In genomic region chr16:75111514-75112280, GRCh38 we compare ENCODE assay signal across 9 cellular contexts. TPM values are rescaled to one million over a fixed set of nuclear protein-coding genes. Genes with fewer than 3 reads are reported as not detected.
DNase-seq lines count a peak whose midpoint lies in the region; ATAC-seq, FAIRE-seq and TF ChIP-seq lines count a peak whose summit lies in the region.
"Had no signal": no experiment of that assay in that cellular context is flagged by ENCODE, and none has a peak within 500 bp of the region (broad histone marks: within the 10 kb centered on the region; RNA-seq: fewer than 3 reads in every experiment).

No MANE protein-coding gene starts in this region.

- H3K4ac ChIP-seq in IMR-90 (ENCODE audit: low read depth, low read length): no peak overlapping the region

- no peak overlapping the region for H3K9ac ChIP-seq in IMR-90 (ENCODE audit: low read depth, low read length)

- peaks cover 4 to 35% of the 10 kb centered on the region in 2 experiments; a peak in 3 of 4 replicates for H3K79me1 ChIP-seq in IMR-90 (ENCODE audit: low read depth in 1 of 2, low read length in 2 of 2)

- no peaks in the 10 kb centered on the region for H3K9me3 ChIP-seq in IMR-90 (ENCODE audit: control insufficient read depth, insufficient read depth, low read length)
- H3K9me3 ChIP-seq in sigmoid colon: no peaks in the 10 kb centered on the region

- FAIRE-seq in frontal cortex (lab: Jason Lieb, UNC): no peak

- H3K27ac ChIP-seq in IMR-90 (ENCODE audit: insufficient read depth, low read length): no peak overlapping the region
- peak overlapping the region in 55 of 59 donors; percentile 28 to 95 (median 86) for H3K27ac ChIP-seq in dorsolateral prefrontal cortex
- H3K27ac ChIP-seq in sigmoid colon: peak overlapping the region; percentile 77 to 92 (median 88)

- peak overlapping the region; percentile 74 for H2AK9ac ChIP-seq in IMR-90 (replicated peaks; ENCODE audit: low read depth, low read length, poor library complexity)

- no peak for TF ChIP-seq RAD21 in IMR-90 (IDR thresholded peaks at IDR 0.05; ENCODE audit: low read length)

- no peak overlapping the region for H2BK5ac ChIP-seq in IMR-90 (ENCODE audit: low read depth, low read length, poor library complexity, severe bottlenecking)

- no peak overlapping the region for H4K8ac ChIP-seq in IMR-90 (ENCODE audit: low read depth in 2 of 2, low read length in 2 of 2)

- H3K36me3 ChIP-seq in IMR-90 (ENCODE audit: control insufficient read depth, insufficient read depth, low read length): no peaks in the 10 kb centered on the region; the same call in 1 of the 2 replicates
- H3K36me3 ChIP-seq in sigmoid colon: no peaks in the 10 kb centered on the region

- BruUV-seq in IMR-90 (replicated peaks; lab: Mats Ljungman, UMichigan): no TSS peak

- H3K4me2 ChIP-seq in IMR-90 (ENCODE audit: low read depth, low read length): no peak overlapping the region

- peaks cover 34% of the 10 kb centered on the region for H3K4me1 ChIP-seq in IMR-90 (ENCODE audit: control insufficient read depth, insufficient read depth, low read length)
- peaks cover 0 to 78% (median 59%) of the 10 kb centered on the region in 4 donors for H3K4me1 ChIP-seq in sigmoid colon

- H3K14ac ChIP-seq in IMR-90 (replicated peaks; ENCODE audit: low read depth, low read length): no peak overlapping the region

- peak overlapping the region; percentile 80 for H2AFZ ChIP-seq in IMR-90 (replicated peaks; ENCODE audit: low read length, poor library complexity)

- dilution Hi-C loops in IMR-90 (cut with HindIII; ENCODE audit: low sequenced_read_pairs, unreplicated experiment): no loop called here

- H2BK20ac ChIP-seq in IMR-90 (ENCODE audit: low read depth, low read length): no peak overlapping the region

- CTCF ChIA-PET in IMR-90 (lab: Yijun Ruan, JAX): interaction anchor here (0.6 to 1.9 kb wide), 18 partner anchors 8 to 249 kb away, joined by 3 to 15 read pairs (median 5); partner anchors contain the start of gene ZNRF1

- H3K27me3 ChIP-seq in IMR-90 (ENCODE audit: control insufficient read depth, insufficient read depth, low read length) (no peaks in the 10 kb centered on the region), dorsolateral prefrontal cortex (no peaks in the 10 kb centered on the region), sigmoid colon (no peaks in the 10 kb centered on the region)

- H4K5ac ChIP-seq in IMR-90 (ENCODE audit: low read depth, low read length): no peak overlapping the region

- ATAC-seq in GM19023 (IDR thresholded peaks at IDR 0.05; ENCODE audit: unreplicated experiment) (peak; percentile 12), IMR-90 (ENCODE audit: low read depth) (peak; percentile 1; the same call in 1 of the 2 replicates), GM18861 (IDR thresholded peaks at IDR 0.05; ENCODE audit: unreplicated experiment) (no peak)

- no peak overlapping the region for H2BK15ac ChIP-seq in IMR-90 (ENCODE audit: low read depth, low read length)

- peaks cover 10% of the 10 kb centered on the region for H4K20me1 ChIP-seq in IMR-90 (ENCODE audit: insufficient read depth, low read length)

- no peak overlapping the region for H3K4me3 ChIP-seq in IMR-90 (ENCODE audit: insufficient read depth, low read depth, low read length)
- peak overlapping the region in 33 of 59 donors; percentile 37 to 69 (median 51) for H3K4me3 ChIP-seq in dorsolateral prefrontal cortex
- H3K4me3 ChIP-seq in sigmoid colon: peak overlapping the region in 1 of 4 donors; percentile 36

- DNase-seq in IMR-90 (no peak), dorsolateral prefrontal cortex (no peak), sigmoid colon (no peak), frontal cortex (ENCODE audit: low spot score in 2 of 2) (no peak), NCI-H187 (lab: John Stamatoyannopoulos, UW) (no peak), mucosa of gallbladder (ENCODE audit: low spot score) (no peak)
- DNase-seq: cortex of kidney had no signal

- 0 out of 2 replicates have a peak overlapping the region, but pooled peaks have one; percentile 7 for H2AK5ac ChIP-seq in IMR-90 (ENCODE audit: low read depth, low read length)

- no peak overlapping the region for H3K23ac ChIP-seq in IMR-90 (ENCODE audit: low read depth, low read length)

- no peak overlapping the region for H2BK120ac ChIP-seq in IMR-90 (ENCODE audit: low read depth, low read length)

- POLR2A ChIA-PET in IMR-90 (lab: Charles Lee; ENCODE audit: unreplicated experiment): interaction anchor here (0.5 kb wide), 1 partner anchor 332 kb away, joined by 3 read pairs; no protein-coding TSS in a partner anchor

- no peak overlapping the region for H3K18ac ChIP-seq in IMR-90 (ENCODE audit: low read depth, low read length)

- 28% methylated on average over 7 of the region's 16 CpGs; no CpG with 5 or more reads in 1 of the 2 experiments for WGBS in IMR-90 (ENCODE audit: extremely low coverage in 2 of 2, insufficient read length in 1 of 2), 2 experiments
- WGBS in sigmoid colon, 2 donors: 36 to 41% methylated on average over 16 of the region's 16 CpGs

- no peak overlapping the region for H3K56ac ChIP-seq in IMR-90 (ENCODE audit: extremely low read depth, insufficient read depth, low read length)

- intact Hi-C loops in IMR-90 (cut with micrococcal nuclease): loop anchor here (1.0 to 5.0 kb wide), 5 partner anchors 113 to 402 kb away; no protein-coding TSS in a partner anchor
- intact Hi-C loops in dorsolateral prefrontal cortex (cut with DNase I): loop anchor here (1.0 to 10.0 kb wide), 7 partner anchors 36 to 407 kb away; partner anchors contain the start of genes ZFP1 (in 2 of the 2) and MLKL (in 1 of the 2)
- intact Hi-C loops in sigmoid colon (cut with DNase I): loop anchor here (1.0 to 10.0 kb wide), 3 partner anchors 113 to 507 kb away; partner anchors contain the start of genes CFDP1 and GLG1

- H3K9me1 ChIP-seq in IMR-90 (ENCODE audit: insufficient read depth, low read length): peaks cover 19% of the 10 kb centered on the region

- TF ChIP-seq POLR2A in IMR-90 (IDR thresholded peaks at IDR 0.05; ENCODE audit: low read depth, low read length) (0 out of 2 replicates have a peak, but pooled peaks have one; percentile 6), sigmoid colon (IDR thresholded peaks at IDR 0.05) (no peak)

- TF ChIP-seq EP300 in sigmoid colon (IDR thresholded peaks at IDR 0.05): no peak

- no peak overlapping the region for H4K91ac ChIP-seq in IMR-90 (ENCODE audit: insufficient read depth, low read depth, low read length)

- no peak for TF ChIP-seq CTCF in IMR-90 (conservative IDR thresholded peaks at IDR 0.05; ENCODE audit: low read depth, low read length)
- peak in 9 of 56 donors; percentile 3 to 30 (median 9) for TF ChIP-seq CTCF in dorsolateral prefrontal cortex (IDR thresholded peaks at IDR 0.05 in 54 of 56, conservative IDR thresholded peaks at IDR 0.05 in 2 of 56; ENCODE audit: low read depth in 1 of 56, partially characterized antibody in 56 of 56)
- TF ChIP-seq CTCF in sigmoid colon (IDR thresholded peaks at IDR 0.05): no peak

- in situ Hi-C loops in IMR-90 (cut with MboI; ENCODE audit: low sequenced_read_pairs): no loop called here

TF ChIP-seq in IMR-90, 13 proteins besides CTCF, POLR2A, EP300 and RAD21:
- no peak for TF ChIP-seq MXI1 (IDR thresholded peaks at IDR 0.05; ENCODE audit: borderline replicate concordance, low read depth, low read length)
- no peak for TF ChIP-seq SMC3 (IDR thresholded peaks at IDR 0.05; ENCODE audit: low read depth, low read length)
TF ChIP-seq in IMR-90: peak in this region for 0.

RNA-seq across cellular contexts. Expression of gene LDHD, which starts 4.9 kb away (rescaled TPM):
- total RNA-seq in IMR-90 (2012; rRNA removed): under 0.01 TPM in 1 of 2 replicates, not detected in the other
- polyA plus RNA-seq in IMR-90 (2012; rRNA removed): 0.23 and 0.26 TPM in 2 replicates
- polyA plus RNA-seq in IMR-90 (2012; cell fraction: cytosol; rRNA removed): 0.16 and 0.29 TPM in 2 replicates
- 0.78 and 1.1 TPM in 2 replicates for polyA plus RNA-seq in IMR-90 (2012; cell fraction: nucleus; rRNA removed; ENCODE audit: low replicate concordance)
- 10 to 100 TPM; 13.5 to 41.4 (median 22.3) TPM for total RNA-seq in dorsolateral prefrontal cortex
- total RNA-seq in sigmoid colon: 1 to 10 TPM; 2.5 to 7.6 (median 7.3) TPM
- polyA plus RNA-seq in sigmoid colon: 100 to 1,000 TPM in 1 of 3 donors, 10 to 100 TPM in 2; 66.1 to 114 (median 78.0) TPM
- total RNA-seq in frontal cortex: 2.0 TPM
- 14.5 TPM for total RNA-seq in mucosa of gallbladder

RNA-seq across cellular contexts. Expression of gene ZFP1, which starts 36.6 kb away (rescaled TPM):
- 16.0 and 16.9 TPM in 2 replicates for total RNA-seq in IMR-90 (2012; rRNA removed)
- polyA plus RNA-seq in IMR-90 (2012; rRNA removed): 3.7 and 3.8 TPM in 2 replicates
- polyA plus RNA-seq in IMR-90 (2012; cell fraction: cytosol; rRNA removed): 1.3 and 1.8 TPM in 2 replicates
- 0.61 and 2.5 TPM in 2 replicates for polyA plus RNA-seq in IMR-90 (2012; cell fraction: nucleus; rRNA removed; ENCODE audit: low replicate concordance)
- 10 to 100 TPM; 23.0 to 53.7 (median 36.8) TPM for total RNA-seq in dorsolateral prefrontal cortex
- 10 to 100 TPM in 3 of 4 donors, 1 to 10 TPM in 1; 9.2 to 17.5 (median 15.4) TPM for total RNA-seq in sigmoid colon
- polyA plus RNA-seq in sigmoid colon: 1 to 10 TPM in 2 of 3 donors, under 1 TPM in 1; 0.60 to 4.0 (median 2.3) TPM
- 66.9 TPM for total RNA-seq in frontal cortex
- total RNA-seq in mucosa of gallbladder: 11.4 TPM
